In genomic region chr3:157089455-157090221, GRCh38 we compare ENCODE assay signal across 8 cellular contexts.
DNase-seq lines count a peak whose midpoint lies in the region; ATAC-seq, FAIRE-seq and TF ChIP-seq lines count a peak whose summit lies in the region.

No MANE protein-coding gene starts in this region.

- intact Hi-C loops in Calu3 (cut with micrococcal nuclease; ENCODE audit: unreplicated experiment), result loop anchor here (2.0 to 5.0 kb wide), 2 partner anchors 271 to 632 kb away; no protein-coding TSS in a partner anchor

- H3K9me3 Mint-ChIP-seq in Calu3 (ENCODE audit: low read depth, unreplicated experiment) (peaks cover 8% of the 10 kb centered on the region), astrocyte (ENCODE audit: unreplicated experiment) (no peaks in the 10 kb centered on the region)
- no peaks in the 10 kb centered on the region for H3K9me3 Mint-ChIP-seq in stimulated activated memory B cell treated with anti-CD40 and anti-IgM and Interleukin-4, amounts not matched to agents 10 μg/mL and 1 μg/mL and 100 μg/mL, for 72 hours

- CTCF ChIA-PET in Calu3 (lab: Charles Lee), result interaction anchor here (0.6 to 3.4 kb wide), 26 partner anchors 9 to 1046 kb away, joined by 3 to 49 read pairs (median 6); partner anchors contain the start of genes CCNL1, SSR3 and TIPARP

- H2AFZ ChIP-seq in astrocyte (ENCODE audit: low read depth, low read length), result peak overlapping the region; percentile 81

- no peaks in the 10 kb centered on the region for H3K9me3 ChIP-seq in astrocyte (ENCODE audit: insufficient read depth, low read depth, low read length)

- peak; percentile 75 for DNase-seq in Calu3
- DNase-seq in M059J (ENCODE audit: low read depth), result peak; percentile 44
- no peak for DNase-seq in astrocyte (ENCODE audit: low read depth)
- DNase-seq in left lobe of liver (ENCODE audit: low spot score), result peak; percentile 53
- DNase-seq in NCI-H2029 treated with DMSO at 0.1 percent for 48 hours (lab: John Stamatoyannopoulos, UW), result no peak
- DNase-seq in HuH-7 (ENCODE audit: low spot score), result no peak

- TF ChIP-seq CTCF in Calu3 (IDR thresholded peaks at IDR 0.05; ENCODE audit: unreplicated experiment) (no peak), astrocyte (IDR thresholded peaks at IDR 0.05; ENCODE audit: insufficient read depth, low read depth, low read length) (no peak)

- H3K4me3 ChIP-seq in astrocyte (ENCODE audit: insufficient read depth, low read depth, low read length), result peak overlapping the region; percentile 38

- no peak for FAIRE-seq in astrocyte (lab: Jason Lieb, UNC)

- H3K27ac Mint-ChIP-seq in Calu3 (ENCODE audit: unreplicated experiment) (peak overlapping the region; percentile 94), astrocyte (ENCODE audit: unreplicated experiment) (peak overlapping the region; percentile 97)
- peak overlapping the region; percentile 99 for H3K27ac Mint-ChIP-seq in stimulated activated memory B cell treated with anti-CD40 and anti-IgM and Interleukin-4, amounts not matched to agents 10 μg/mL and 1 μg/mL and 100 μg/mL, for 72 hours

- H3K36me3 ChIP-seq in astrocyte (ENCODE audit: insufficient read depth, low read length), result no peaks in the 10 kb centered on the region

- peaks cover 50% of the 10 kb centered on the region for H3K4me1 ChIP-seq in astrocyte (ENCODE audit: insufficient read depth, low read length)

- peak overlapping the region; percentile 99 for H3K27ac ChIP-seq in astrocyte (ENCODE audit: low read depth, low read length)

- peak overlapping the region; percentile 95 for H3K9ac ChIP-seq in astrocyte (ENCODE audit: low read length)

- H3K36me3 Mint-ChIP-seq in Calu3 (ENCODE audit: insufficient read depth, unreplicated experiment) (peaks cover 37% of the 10 kb centered on the region), astrocyte (ENCODE audit: low read depth, unreplicated experiment) (no peaks in the 10 kb centered on the region)
- H3K36me3 Mint-ChIP-seq in stimulated activated memory B cell treated with anti-CD40 and anti-IgM and Interleukin-4, amounts not matched to agents 10 μg/mL and 1 μg/mL and 100 μg/mL, for 72 hours, result peaks cover 5% of the 10 kb centered on the region

- H4K20me1 ChIP-seq in astrocyte (ENCODE audit: insufficient read depth, low read length), result no peaks in the 10 kb centered on the region

- no peaks in the 10 kb centered on the region for H3K27me3 Mint-ChIP-seq in Calu3 (ENCODE audit: unreplicated experiment)
- H3K27me3 Mint-ChIP-seq in astrocyte (ENCODE audit: low read depth, unreplicated experiment), result no peaks in the 10 kb centered on the region
- H3K27me3 Mint-ChIP-seq in stimulated activated memory B cell treated with anti-CD40 and anti-IgM and Interleukin-4, amounts not matched to agents 10 μg/mL and 1 μg/mL and 100 μg/mL, for 72 hours, result no peaks in the 10 kb centered on the region

- no peaks in the 10 kb centered on the region for H3K79me2 ChIP-seq in astrocyte (ENCODE audit: insufficient read depth, low read length)

- H3K4me3 Mint-ChIP-seq in Calu3 (ENCODE audit: low read depth, unreplicated experiment) (peak overlapping the region; percentile 83), astrocyte (ENCODE audit: unreplicated experiment) (peak overlapping the region; percentile 83)
- H3K4me3 Mint-ChIP-seq in stimulated activated memory B cell treated with anti-CD40 and anti-IgM and Interleukin-4, amounts not matched to agents 10 μg/mL and 1 μg/mL and 100 μg/mL, for 72 hours, result peak overlapping the region; percentile 81

- peak overlapping the region; percentile 87 for H3K4me2 ChIP-seq in astrocyte (ENCODE audit: low read length)

- no TSS peak for BruUV-seq in Calu3 (replicated peaks; lab: Mats Ljungman, UMichigan)

- ATAC-seq in GM21786 (IDR thresholded peaks at IDR 0.05; ENCODE audit: unreplicated experiment), result peak; percentile 5
- peak; percentile 36 for ATAC-seq in left lobe of liver
- peak; percentile 54 for ATAC-seq in stimulated activated memory B cell treated with anti-CD40 and anti-IgM and Interleukin-4, amounts not matched to agents 10 μg/mL and 1 μg/mL and 100 μg/mL, for 72 hours

- peaks cover 81% of the 10 kb centered on the region for H3K4me1 Mint-ChIP-seq in Calu3 (ENCODE audit: low read depth, unreplicated experiment)
- peaks cover 42% of the 10 kb centered on the region for H3K4me1 Mint-ChIP-seq in astrocyte (ENCODE audit: low read depth, unreplicated experiment)
- H3K4me1 Mint-ChIP-seq in stimulated activated memory B cell treated with anti-CD40 and anti-IgM and Interleukin-4, amounts not matched to agents 10 μg/mL and 1 μg/mL and 100 μg/mL, for 72 hours, result peaks cover 56% of the 10 kb centered on the region

- no peaks in the 10 kb centered on the region for H3K27me3 ChIP-seq in astrocyte (ENCODE audit: insufficient read depth, low read length)

Comparison
In these comparisons a context has a peak if more than half of its experiments do, and no peak if none do; other contexts are left out.
1. DNase-seq: peak in Calu3 (single experiment), M059J (single experiment) and left lobe of liver (single experiment); none in astrocyte (single experiment), NCI-H2029 treated with DMSO at 0.1 percent for 48 hours (single experiment) and HuH-7 (single experiment).
2. Peak in every context shown above with its lines, with median percentiles within 50 percentile points of each other: H3K27ac Mint-ChIP-seq, H3K4me3 Mint-ChIP-seq and ATAC-seq.